In the genomic region with DNA sequence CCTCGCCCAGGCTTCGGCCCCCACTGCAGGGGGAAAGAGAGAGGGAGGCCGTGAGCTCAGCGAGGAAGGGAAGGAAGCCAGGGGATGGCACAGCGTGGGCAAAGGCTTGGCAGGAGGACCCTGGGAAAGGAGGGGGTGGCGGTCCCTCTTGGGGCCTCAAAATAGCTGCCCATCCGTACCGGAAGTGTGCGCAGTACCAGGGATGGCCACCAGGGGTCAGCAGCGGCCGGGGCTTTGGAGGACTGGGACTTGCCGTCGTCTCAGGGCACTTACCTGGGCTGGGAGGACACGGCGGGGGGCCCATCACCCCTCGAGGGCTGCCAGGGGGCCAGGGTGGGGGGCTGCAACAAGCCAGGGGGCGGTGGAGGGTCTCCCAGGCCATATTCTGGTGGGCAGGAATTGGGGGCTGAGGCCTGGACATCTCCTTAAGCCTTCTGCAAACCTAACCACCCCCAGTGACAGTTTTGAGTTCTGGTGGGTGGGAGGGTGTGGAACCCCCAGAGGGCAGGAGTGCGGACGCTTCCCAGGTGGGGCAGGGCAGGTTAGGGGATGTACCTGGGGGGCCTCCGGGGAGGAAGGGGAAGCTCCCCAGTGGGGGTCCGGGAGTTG, we compare ENCODE assay signal across 9 cellular contexts. TPM values are rescaled to one million over a fixed set of nuclear protein-coding genes. Genes with fewer than 3 reads are reported as not detected.
DNase-seq lines count a peak whose midpoint lies in the region; ATAC-seq lines count a peak whose summit lies in the region.
"Had no signal": no experiment of that assay in that cellular context is flagged by ENCODE, and none has a peak within 500 bp of the region (broad histone marks: within the 10 kb centered on the region; RNA-seq: fewer than 3 reads in every experiment).

No MANE protein-coding gene starts in this region.

- H3K4me3 ChIP-seq in MG63 (no peak overlapping the region), right cardiac atrium (ENCODE audit: low read length) (no peak overlapping the region), skeletal muscle cell (ENCODE audit: low read depth, low read length) (no peak overlapping the region)

- H3K27me3 ChIP-seq in MG63 (no peaks in the 10 kb centered on the region), right cardiac atrium (ENCODE audit: control insufficient read depth, insufficient read depth) (no peaks in the 10 kb centered on the region)

- H3K27ac ChIP-seq in right cardiac atrium (ENCODE audit: low read length), result no peak overlapping the region

- WGBS in right cardiac atrium, result 20% methylated on average over 21 of the region's 21 CpGs

- peak; percentile 69 to 81 for ATAC-seq in right cardiac atrium
- ATAC-seq in HG03139 (IDR thresholded peaks at IDR 0.05; ENCODE audit: unreplicated experiment), result no peak

- H3K9me3 ChIP-seq in MG63 (no peaks in the 10 kb centered on the region), right cardiac atrium (ENCODE audit: control insufficient read depth, low read length) (no peaks in the 10 kb centered on the region)

- peak; percentile 53 for DNase-seq in G401 (ENCODE audit: low spot score)
- DNase-seq in MG63, result peak; percentile 72
- peak; percentile 58 to 83 (median 76) for DNase-seq in T-helper 2 cell
- DNase-seq in amygdala (lab: John Stamatoyannopoulos, UW), result peak in 43 of 56 donors; percentile 5 to 79 (median 43)
- DNase-seq in right cardiac atrium, result peak; percentile 78 to 92 (median 91)
- peak; percentile 8 for DNase-seq in skeletal muscle cell (ENCODE audit: low read depth)
- DNase-seq in GM19240 (ENCODE audit: insufficient read length, low spot score), result no peak

- H3K36me3 ChIP-seq in MG63, result peaks cover 11% of the 10 kb centered on the region

- in situ Hi-C loops in G401 (cut with HindIII; ENCODE audit: low sequenced_read_pairs), result loop anchor here (10.0 kb wide), 1 partner anchor 91 kb away; no protein-coding TSS in a partner anchor

- no peaks in the 10 kb centered on the region for H3K4me1 ChIP-seq in right cardiac atrium (ENCODE audit: control insufficient read depth, insufficient read depth, low read length)

- intact Hi-C loops in right cardiac atrium (cut with DNase I), result loop anchor here in 1 of 4 donors (10.0 kb wide), 1 partner anchor 199 kb away; no protein-coding TSS in a partner anchor

RNA-seq across cellular contexts. Expression of a gene that starts 7.8 kb away (rescaled TPM):
- total RNA-seq in G401 (2014; rRNA removed; shearing (Covaris generic)), result 58.0 and 60.2 TPM in 2 replicates
- 33.2 and 64.3 TPM in 2 replicates for total RNA-seq in MG63 (2014; rRNA removed; shearing (Covaris generic); ENCODE audit: low replicate concordance)
- total RNA-seq in right cardiac atrium, result 10 to 100 TPM; 14.0 to 27.0 (median 21.0) TPM
- polyA plus RNA-seq in right cardiac atrium, result 19.5 TPM

RNA-seq across cellular contexts. Expression of a gene that starts 24.0 kb away (rescaled TPM):
- total RNA-seq in G401 (2014; rRNA removed; shearing (Covaris generic)), result 2.9 TPM in 1 of 2 replicates, not detected in the other
- 2.1 TPM in 1 of 2 replicates, not detected in the other for total RNA-seq in MG63 (2014; rRNA removed; shearing (Covaris generic); ENCODE audit: low replicate concordance)
- 1 to 10 TPM in 1 of 4 donors, under 1 TPM in 3; 0.42 to 1.1 (median 0.47) TPM for total RNA-seq in right cardiac atrium
- polyA plus RNA-seq in right cardiac atrium, result 0.23 TPM
- total RNA-seq: glomerular endothelial cell had no signal

RNA-seq across cellular contexts. Expression of a gene that starts 45.8 kb away (rescaled TPM):
- 21.4 and 30.2 TPM in 2 replicates for total RNA-seq in G401 (2014; rRNA removed; shearing (Covaris generic))
- total RNA-seq in MG63 (2014; rRNA removed; shearing (Covaris generic); ENCODE audit: low replicate concordance), result 16.5 and 37.4 TPM in 2 replicates
- 10 to 100 TPM; 27.5 to 33.2 (median 31.3) TPM for total RNA-seq in right cardiac atrium
- 30.3 TPM for polyA plus RNA-seq in right cardiac atrium

RNA-seq across cellular contexts. Expression of a gene that starts 46.0 kb away (rescaled TPM):
- 131 and 162 TPM in 2 replicates for total RNA-seq in G401 (2014; rRNA removed; shearing (Covaris generic))
- 64.9 and 144 TPM in 2 replicates for total RNA-seq in MG63 (2014; rRNA removed; shearing (Covaris generic); ENCODE audit: low replicate concordance)
- total RNA-seq in right cardiac atrium, result 10 to 100 TPM; 35.2 to 46.1 (median 44.7) TPM
- polyA plus RNA-seq in right cardiac atrium, result 55.0 TPM

RNA-seq across cellular contexts. Expression of a gene that starts 57.1 kb away (rescaled TPM):
- 19.1 and 22.2 TPM in 2 replicates for total RNA-seq in G401 (2014; rRNA removed; shearing (Covaris generic))
- 46.4 and 63.1 TPM in 2 replicates for total RNA-seq in MG63 (2014; rRNA removed; shearing (Covaris generic); ENCODE audit: low replicate concordance)
- 1 to 10 TPM; 6.4 to 10.0 (median 6.7) TPM for total RNA-seq in right cardiac atrium
- 8.1 TPM for polyA plus RNA-seq in right cardiac atrium
